In genomic region chr3:132641837-132642538, GRCh38 we compare ENCODE assay signal across 8 cellular contexts. TPM values are rescaled to one million over a fixed set of nuclear protein-coding genes. Genes with fewer than 3 reads are reported as not detected.
DNase-seq lines count a peak whose midpoint lies in the region; ATAC-seq and TF ChIP-seq lines count a peak whose summit lies in the region.

No MANE protein-coding gene starts in this region.

- H4K8ac ChIP-seq in neuronal stem cell (ENCODE audit: low read depth, low read length), result no peak overlapping the region

- no peaks in the 10 kb centered on the region for H3K9me2 ChIP-seq in Loucy (replicated peaks; ENCODE audit: low read depth, low read length)

- no peak overlapping the region for H3K23ac ChIP-seq in neuronal stem cell (ENCODE audit: low read depth, low read length, poor library complexity)

- intact Hi-C loops in esophagus muscularis mucosa (cut with DNase I) (loop anchor here (2.0 kb wide), 1 partner anchor 105 kb away; no protein-coding TSS in a partner anchor), head of caudate nucleus (cut with DNase I) (loop anchor here (5.0 kb wide), 1 partner anchor 105 kb away; no protein-coding TSS in a partner anchor)

- H3F3A ChIP-seq in Loucy (ENCODE audit: low read depth), result no peaks in the 10 kb centered on the region

- H3K4me2 ChIP-seq in Loucy (ENCODE audit: low read depth, low read length, poor library complexity, severe bottlenecking) (no peak overlapping the region), neuronal stem cell (ENCODE audit: insufficient read depth, low read length, poor library complexity, severe bottlenecking) (no peak overlapping the region)

- H3K4me3 Mint-ChIP-seq in activated T-helper 17 cell treated with anti-CD3 and anti-CD28 coated beads, Interleukin-2, amount 50 U/mL, for 72 hours, result no peak overlapping the region

- H3K79me2 ChIP-seq in Loucy (ENCODE audit: insufficient read depth, low read length), result no peaks in the 10 kb centered on the region

- H3K36me3 ChIP-seq in Loucy (ENCODE audit: insufficient read depth, low read length) (peaks cover 18% of the 10 kb centered on the region; the same call in 1 of the 2 replicates), esophagus muscularis mucosa (peaks cover 17 to 61% (median 33%) of the 10 kb centered on the region in 4 donors), neuronal stem cell (replicated peaks in 1 of 2; ENCODE audit: control insufficient read depth in 2 of 2, insufficient read depth in 2 of 2, low read length in 2 of 2) (peaks cover 3 to 43% of the 10 kb centered on the region in 2 donors)

- H3K27me3 ChIP-seq in Loucy (ENCODE audit: insufficient read depth, low read length, poor library complexity, severe bottlenecking) (no peaks in the 10 kb centered on the region), esophagus muscularis mucosa (no peaks in the 10 kb centered on the region), neuronal stem cell (ENCODE audit: control insufficient read depth in 3 of 3, insufficient read depth in 3 of 3, low read depth in 1 of 3, low read length in 3 of 3) (no peaks in the 10 kb centered on the region)

- H3K4me1 ChIP-seq in Loucy (ENCODE audit: insufficient read depth, low read length, poor library complexity, severe bottlenecking) (no peaks in the 10 kb centered on the region), esophagus muscularis mucosa (no peaks in the 10 kb centered on the region), neuronal stem cell (ENCODE audit: control insufficient read depth in 2 of 2, insufficient read depth in 1 of 2, low read depth in 1 of 2, low read length in 2 of 2) (no peaks in the 10 kb centered on the region)

- H3K4me3 ChIP-seq in Loucy (ENCODE audit: low read length, poor library complexity, severe bottlenecking), result no peak overlapping the region
- H3K4me3 ChIP-seq in esophagus muscularis mucosa, result no peak overlapping the region
- no peak overlapping the region for H3K4me3 ChIP-seq in neuronal stem cell (ENCODE audit: low read length in 2 of 2)

- no peaks in the 10 kb centered on the region for H3K79me1 ChIP-seq in neuronal stem cell (ENCODE audit: low read depth, low read length)

- no peak overlapping the region for H2BK120ac ChIP-seq in neuronal stem cell (ENCODE audit: low read depth, low read length)

- no peak overlapping the region for H4K91ac ChIP-seq in neuronal stem cell (ENCODE audit: low read depth, low read length, poor library complexity)

- H3K9me3 Mint-ChIP-seq in activated T-helper 17 cell treated with anti-CD3 and anti-CD28 coated beads, Interleukin-2, amount 50 U/mL, for 72 hours, result no peaks in the 10 kb centered on the region

- H3K18ac ChIP-seq in neuronal stem cell (ENCODE audit: low read length), result no peak overlapping the region

- TF ChIP-seq EP300 in esophagus muscularis mucosa (IDR thresholded peaks at IDR 0.05), result no peak

- no peak overlapping the region for H3K4ac ChIP-seq in neuronal stem cell (ENCODE audit: low read length)

- no peak overlapping the region for H3K27ac ChIP-seq in esophagus muscularis mucosa (replicated peaks in 1 of 4)
- no peak overlapping the region for H3K27ac ChIP-seq in neuronal stem cell (replicated peaks; ENCODE audit: low read length)

- WGBS in esophagus muscularis mucosa, result 75% methylated on average over 5 of the region's 5 CpGs
- no CpG with 5 or more reads among the region's 5 CpGs for WGBS in neuronal stem cell (ENCODE audit: extremely low coverage in 2 of 2, insufficient read length in 2 of 2, insufficient replicate concordance in 1 of 2), 2 donors

- no peak for TF ChIP-seq POLR2A in esophagus muscularis mucosa (IDR thresholded peaks at IDR 0.05; ENCODE audit: low read depth)

- H4K20me1 ChIP-seq in Loucy (ENCODE audit: insufficient read depth, low read length, poor library complexity, severe bottlenecking), result no peaks in the 10 kb centered on the region

- H2AK5ac ChIP-seq in neuronal stem cell (ENCODE audit: low read depth, low read length), result no peak overlapping the region

- H3K4me1 Mint-ChIP-seq in activated T-helper 17 cell treated with anti-CD3 and anti-CD28 coated beads, Interleukin-2, amount 50 U/mL, for 72 hours, result no peaks in the 10 kb centered on the region

- H3K27me3 Mint-ChIP-seq in activated T-helper 17 cell treated with anti-CD3 and anti-CD28 coated beads, Interleukin-2, amount 50 U/mL, for 72 hours, result no peaks in the 10 kb centered on the region

- no peak overlapping the region for H3K27ac Mint-ChIP-seq in activated T-helper 17 cell treated with anti-CD3 and anti-CD28 coated beads, Interleukin-2, amount 50 U/mL, for 72 hours

- no peak overlapping the region for H2BK5ac ChIP-seq in neuronal stem cell (ENCODE audit: low read length)

- no peak for ATAC-seq in activated T-helper 17 cell treated with anti-CD3 and anti-CD28 coated beads, Interleukin-2, amount 50 U/mL, for 72 hours (replicated peaks)
- no peak for ATAC-seq in GM19395 (IDR thresholded peaks at IDR 0.05; ENCODE audit: unreplicated experiment)

- H3K9ac ChIP-seq in Loucy (ENCODE audit: low read depth, low read length, poor library complexity, severe bottlenecking), result no peak overlapping the region
- no peak overlapping the region for H3K9ac ChIP-seq in neuronal stem cell (ENCODE audit: low read depth, low read length, poor library complexity)

- TF ChIP-seq CTCF in Loucy (conservative IDR thresholded peaks at IDR 0.05; ENCODE audit: low read length), result peak; percentile 81
- TF ChIP-seq CTCF in esophagus muscularis mucosa (IDR thresholded peaks at IDR 0.05), result peak; percentile 63 to 82 (median 73)

- H3K9me3 ChIP-seq in Loucy (ENCODE audit: insufficient read depth, low read depth, low read length) (no peaks in the 10 kb centered on the region), esophagus muscularis mucosa (no peaks in the 10 kb centered on the region), neuronal stem cell (replicated peaks in 1 of 2; ENCODE audit: control insufficient read depth in 2 of 2, insufficient read depth in 1 of 2, low read depth in 1 of 2, low read length in 2 of 2) (no peaks in the 10 kb centered on the region)

- DNase-seq in GM04504 (ENCODE audit: low read depth) (peak; percentile 38), SHP77 (lab: John Stamatoyannopoulos, UW) (peak; percentile 15 to 30), esophagus muscularis mucosa (ENCODE audit: extremely low spot score) (no peak), neuronal stem cell (ENCODE audit: low spot score) (peak; percentile 27), head of caudate nucleus (no peak)

- H2AFZ ChIP-seq in Loucy (ENCODE audit: low read length), result no peak overlapping the region
- no peak overlapping the region for H2AFZ ChIP-seq in neuronal stem cell (ENCODE audit: low read length)

- no peak overlapping the region for H2BK12ac ChIP-seq in neuronal stem cell (ENCODE audit: low read length)

- no peak overlapping the region for H3K14ac ChIP-seq in neuronal stem cell (ENCODE audit: low read length)

- peaks cover 47% of the 10 kb centered on the region for H3K36me3 Mint-ChIP-seq in activated T-helper 17 cell treated with anti-CD3 and anti-CD28 coated beads, Interleukin-2, amount 50 U/mL, for 72 hours (ENCODE audit: low read depth)

- H2BK15ac ChIP-seq in neuronal stem cell (ENCODE audit: low read length), result no peak overlapping the region

RNA-seq across cellular contexts. Expression of gene ACAD11, which starts 17.6 kb away (rescaled TPM):
- total RNA-seq in esophagus muscularis mucosa, result 10 to 100 TPM; 14.1 to 26.6 (median 17.2) TPM
- polyA plus RNA-seq in neuronal stem cell (2013, experiment 1 of 2), result 14.1 TPM
- 14.5 TPM for polyA plus RNA-seq in neuronal stem cell (2013, experiment 2 of 2)
- total RNA-seq in activated T-helper 17 cell treated with anti-CD3 and anti-CD28 coated beads, Interleukin-2, amount 50 U/mL, for 72 hours, result 10 to 100 TPM; 10.7 to 20.2 TPM

RNA-seq across cellular contexts. Expression of gene UBA5, which starts 18.1 kb away (rescaled TPM):
- total RNA-seq in esophagus muscularis mucosa, result 10 to 100 TPM; 23.7 to 42.2 (median 31.7) TPM
- polyA plus RNA-seq in neuronal stem cell (2013, experiment 1 of 2), result 25.0 TPM
- polyA plus RNA-seq in neuronal stem cell (2013, experiment 2 of 2), result 25.2 TPM
- total RNA-seq in activated T-helper 17 cell treated with anti-CD3 and anti-CD28 coated beads, Interleukin-2, amount 50 U/mL, for 72 hours, result 10 to 100 TPM; 41.8 to 61.6 TPM

RNA-seq across cellular contexts. Expression of gene ACKR4, which starts 44.9 kb away (rescaled TPM):
- total RNA-seq in esophagus muscularis mucosa, result 1 to 10 TPM in 1 of 4 donors, under 1 TPM in 3; 0.42 to 2.2 (median 0.84) TPM
- polyA plus RNA-seq in neuronal stem cell (2013, experiment 1 of 2), result not detected
- not detected for polyA plus RNA-seq in neuronal stem cell (2013, experiment 2 of 2)
- under 1 TPM in 1 of 2 donors, not detected in 1; 0.21 TPM for total RNA-seq in activated T-helper 17 cell treated with anti-CD3 and anti-CD28 coated beads, Interleukin-2, amount 50 U/mL, for 72 hours

Comparison
In these comparisons a context has a peak if more than half of its experiments do, and no peak if none do; other contexts are left out.
1. DNase-seq: peak in GM04504 (single experiment), SHP77 (2 of 2) and neuronal stem cell (single experiment); none in esophagus muscularis mucosa (single experiment) and head of caudate nucleus (0 of 42).